ENCODE assay signal across 22 cellular contexts in the genomic region with DNA sequence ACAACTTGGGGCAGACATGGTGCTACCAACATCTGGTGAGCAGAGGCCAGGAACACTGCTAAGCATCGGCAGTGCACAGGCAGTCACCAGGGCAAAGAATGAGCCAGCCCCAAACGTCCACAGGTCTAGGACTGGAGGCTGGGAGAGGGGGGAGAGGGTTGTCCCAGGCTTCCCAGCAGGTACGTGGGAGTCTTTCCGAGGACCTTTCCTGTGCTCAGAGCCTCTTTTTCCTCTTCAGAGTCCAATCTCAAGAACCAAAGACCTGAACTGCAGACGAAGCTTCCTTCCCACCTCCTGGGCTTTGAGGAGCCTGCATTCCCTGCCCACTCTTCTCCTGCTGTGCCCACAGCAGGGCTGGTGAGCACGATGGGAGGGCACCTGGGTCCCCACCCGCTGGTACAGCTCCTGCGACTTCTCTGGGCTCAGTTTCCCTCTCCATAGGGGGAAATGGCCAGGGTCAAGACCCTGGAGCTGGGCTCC. TPM values are rescaled to one million over a fixed set of nuclear protein-coding genes. Genes with fewer than 3 reads are reported as not detected.
DNase-seq lines count a peak whose midpoint lies in the region; ATAC-seq and TF ChIP-seq lines count a peak whose summit lies in the region.
"Had no signal": no experiment of that assay in that cellular context is flagged by ENCODE, and none has a peak within 500 bp of the region (broad histone marks: within the 10 kb centered on the region; RNA-seq: fewer than 3 reads in every experiment).

No MANE protein-coding gene starts in this region.

- H3K9me3 ChIP-seq in smooth muscle cell (replicated peaks; ENCODE audit: low read depth) = no peaks in the 10 kb centered on the region
- H3K9me3 ChIP-seq: BE2C, Caco-2, SJCRH30 had no signal

- no peaks in the 10 kb centered on the region for H3K27me3 ChIP-seq in smooth muscle cell (ENCODE audit: low read depth)
- H3K27me3 ChIP-seq: BE2C, SJCRH30 had no signal

- H3K36me3 ChIP-seq in smooth muscle cell (ENCODE audit: low read depth) = no peaks in the 10 kb centered on the region
- H3K36me3 ChIP-seq: BE2C, SJCRH30 had no signal

- H3K9ac ChIP-seq in smooth muscle cell (ENCODE audit: low read depth) = peak overlapping the region; percentile 83

- no peak for ATAC-seq in HG02642 (IDR thresholded peaks at IDR 0.05; ENCODE audit: poor library complexity, unreplicated experiment)
- ATAC-seq: GM12878 had no signal

- H3F3A ChIP-seq in smooth muscle cell (ENCODE audit: low read depth) = peaks cover 12% of the 10 kb centered on the region

- no peak for TF ChIP-seq CTCF in brain (conservative IDR thresholded peaks at IDR 0.05)
- TF ChIP-seq CTCF in mesothelial cell of epicardium (IDR thresholded peaks at IDR 0.05; ENCODE audit: unreplicated experiment) = no peak
- no peak for TF ChIP-seq CTCF in smooth muscle cell (IDR thresholded peaks at IDR 0.05; ENCODE audit: borderline replicate concordance, insufficient read depth, poor library complexity, severe bottlenecking)
- no peak for TF ChIP-seq CTCF in endothelial cell (IDR thresholded peaks at IDR 0.05; ENCODE audit: unreplicated experiment)

- H3K36me3 Mint-ChIP-seq in brain = peaks cover 6% of the 10 kb centered on the region
- H3K36me3 Mint-ChIP-seq in mesothelial cell of epicardium = peaks cover 6% of the 10 kb centered on the region
- H3K36me3 Mint-ChIP-seq in endothelial cell (ENCODE audit: low read depth, unreplicated experiment) = peaks cover 8% of the 10 kb centered on the region

- H3K4me2 ChIP-seq in smooth muscle cell = peak overlapping the region; percentile 60

- peak; percentile 26 for DNase-seq in activated CD8-positive, alpha-beta memory T cell treated with anti-CD3 and anti-CD28 coated beads, Interleukin-2, amount 50 U/mL, for 48 hours
- DNase-seq in activated CD8-positive, alpha-beta memory T cell treated with anti-CD3 and anti-CD28 coated beads, Interleukin-2, amount 50 U/mL, for 4 hours = no peak
- DNase-seq in mesothelial cell of epicardium (ENCODE audit: low spot score in 2 of 2, unreplicated experiment in 2 of 2) (no peak), smooth muscle cell (lab: John Stamatoyannopoulos, UW; ENCODE audit: unreplicated experiment) (no peak), NCI-H345 (lab: John Stamatoyannopoulos, UW) (no peak), endothelial cell (ENCODE audit: low spot score) (no peak)
- DNase-seq: BE2C; Caco-2; CD4-positive, alpha-beta T cell; GF-D8; Karpas-422; NCI-H1417 treated with DMSO at 0.1 percent for 48 hours; NCI-H187 treated with DMSO at 0.1 percent for 48 hours; NCI-H2227 treated with DMSO at 0.1 percent for 48 hours; NCI-H524; SJCRH30 had no signal

- H3K4me3 ChIP-seq in smooth muscle cell = no peak overlapping the region
- H3K4me3 ChIP-seq: GM12878, SJCRH30 had no signal

- H4K20me1 ChIP-seq in smooth muscle cell (ENCODE audit: low read depth) = no peaks in the 10 kb centered on the region

- WGBS in smooth muscle cell (ENCODE audit: low lambda C conversion rate) = 55% methylated on average over 8 of the region's 8 CpGs

- no peak overlapping the region for H2AFZ ChIP-seq in smooth muscle cell (ENCODE audit: low read depth)

- no peaks in the 10 kb centered on the region for H3K79me2 ChIP-seq in smooth muscle cell (ENCODE audit: low read depth)

- H3K9me3 Mint-ChIP-seq in brain (peaks cover 12 to 16% (median 15%) of the 10 kb centered on the region in 5 experiments), mesothelial cell of epicardium (peaks cover 12% of the 10 kb centered on the region), endothelial cell (ENCODE audit: unreplicated experiment) (peaks cover 6% of the 10 kb centered on the region)
- H3K9me3 Mint-ChIP-seq: CD4-positive, alpha-beta T cell had no signal

- peak overlapping the region; percentile 96 for H3K27ac ChIP-seq in smooth muscle cell (ENCODE audit: low read depth)
- H3K27ac ChIP-seq: SJCRH30 had no signal

- no peak overlapping the region for H3K4me3 Mint-ChIP-seq in brain
- no peak overlapping the region for H3K4me3 Mint-ChIP-seq in mesothelial cell of epicardium
- H3K4me3 Mint-ChIP-seq in endothelial cell (ENCODE audit: unreplicated experiment) = no peak overlapping the region
- H3K4me3 Mint-ChIP-seq: CD4-positive, alpha-beta T cell had no signal

- H3K27ac Mint-ChIP-seq in brain = peak overlapping the region in 3 of 5 experiments; percentile 11 to 91 (median 90)
- peak overlapping the region; percentile 94 for H3K27ac Mint-ChIP-seq in mesothelial cell of epicardium
- no peak overlapping the region for H3K27ac Mint-ChIP-seq in endothelial cell (ENCODE audit: unreplicated experiment)
- H3K27ac Mint-ChIP-seq: CD4-positive, alpha-beta T cell had no signal

- H3K4me1 Mint-ChIP-seq in brain (peaks cover 41% of the 10 kb centered on the region), mesothelial cell of epicardium (peaks cover 34% of the 10 kb centered on the region), endothelial cell (ENCODE audit: unreplicated experiment) (peaks cover 17% of the 10 kb centered on the region)

- H3K27me3 Mint-ChIP-seq in brain (peaks cover 12% of the 10 kb centered on the region), mesothelial cell of epicardium (ENCODE audit: low read depth) (no peaks in the 10 kb centered on the region), endothelial cell (ENCODE audit: unreplicated experiment) (peaks cover 6% of the 10 kb centered on the region)

- peaks cover 9% of the 10 kb centered on the region for H3K4me1 ChIP-seq in smooth muscle cell (ENCODE audit: low read depth)
- H3K4me1 ChIP-seq: Caco-2 had no signal

RNA-seq across cellular contexts. Expression of a gene that starts 48.7 kb away (rescaled TPM):
- 233 TPM for polyA plus RNA-seq in brain (ENCODE audit: insufficient read depth, low read depth, low replicate concordance)
- total RNA-seq in mesothelial cell of epicardium = 958 to 1,165 TPM (median 1,080 TPM) in 3 replicates
- total RNA-seq in smooth muscle cell = 3,515 and 3,549 TPM in 2 replicates
- polyA plus RNA-seq in smooth muscle cell = 10,448 and 15,731 TPM in 2 replicates
- total RNA-seq in endothelial cell (ENCODE audit: unreplicated experiment) = 1.3 TPM
- total RNA-seq: A172; Caco-2; CD4-positive, alpha-beta T cell; HT-29; MCF 10A had no signal
- polyA plus RNA-seq: GM12878 had no signal

RNA-seq across cellular contexts. Expression of a gene that starts 50.5 kb away (rescaled TPM):
- polyA plus RNA-seq in brain (ENCODE audit: insufficient read depth, low read depth, low replicate concordance) (33.5 TPM), smooth muscle cell (0.70 TPM in 1 of 2 replicates, not detected in the other)
- total RNA-seq in mesothelial cell of epicardium (0.18 TPM in 1 of 3 replicates, not detected in the others), smooth muscle cell (not detected in 2 replicates), endothelial cell (ENCODE audit: unreplicated experiment) (not detected)
- total RNA-seq: A172; Caco-2; CD4-positive, alpha-beta T cell; HT-29; MCF 10A had no signal

Comparison
In these comparisons a context has a peak if more than half of its experiments do, and no peak if none do; other contexts are left out.
1. RNA of a gene that starts 48.7 kb away (total RNA-seq): 3,515 to 3,549 TPM in smooth muscle cell and 958 to 1,165 TPM in mesothelial cell of epicardium; 1.3 TPM in endothelial cell (single experiment); every median in the first group is over 100 times any median in the second.